In the genomic region with DNA sequence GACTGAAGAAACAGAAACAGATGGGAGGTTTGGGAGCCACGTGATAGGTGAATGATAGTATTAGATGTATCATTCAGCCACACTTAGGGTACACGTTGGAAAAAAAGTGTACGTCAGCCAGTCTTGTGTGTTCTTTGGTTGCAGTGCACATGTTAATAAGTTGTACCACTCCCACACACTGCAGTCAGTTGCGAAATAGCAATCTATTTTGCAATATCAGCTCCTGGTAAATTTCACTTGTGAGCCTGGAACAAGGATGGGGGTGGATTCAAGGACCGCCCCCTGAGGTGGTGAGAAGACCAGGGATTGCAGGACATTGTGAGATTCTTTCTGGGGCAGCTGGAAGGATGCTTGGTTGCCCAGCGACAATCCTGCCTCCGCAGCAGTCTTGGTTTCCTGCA, we compare ENCODE assay signal across 11 cellular contexts.
DNase-seq lines count a peak whose midpoint lies in the region; ATAC-seq and TF ChIP-seq lines count a peak whose summit lies in the region.
"Had no signal": no experiment of that assay in that cellular context is flagged by ENCODE, and none has a peak within 500 bp of the region (broad histone marks: within the 10 kb centered on the region; RNA-seq: fewer than 3 reads in every experiment).

No MANE protein-coding gene starts in this region.

- no peaks in the 10 kb centered on the region for H3K79me2 ChIP-seq in GM23248 (ENCODE audit: insufficient read depth)

- TF ChIP-seq POLR2A in adrenal gland (IDR thresholded peaks at IDR 0.05) (no peak), sigmoid colon (IDR thresholded peaks at IDR 0.05) (no peak)

- in situ Hi-C loops in GM23248 (cut with MboI) = no loop called here

- peaks cover 19% of the 10 kb centered on the region for H3F3A ChIP-seq in GM23248 (ENCODE audit: insufficient read depth)

- TF ChIP-seq EP300 in sigmoid colon (IDR thresholded peaks at IDR 0.05) = no peak

- 0 out of 2 replicates have a peak overlapping the region, but pooled peaks have one; percentile 15 for H2AFZ ChIP-seq in GM23248

- intact Hi-C loops in adrenal gland (cut with DNase I) = no loop called here
- intact Hi-C loops in left cardiac atrium (cut with DNase I) = no loop called here
- intact Hi-C loops in sigmoid colon (cut with DNase I) = no loop called here

- peak overlapping the region; percentile 49; the same call in 1 of the 2 replicates for H3K9ac ChIP-seq in GM23248

- DNase-seq in GM23248 = peak; percentile 85
- peak in 4 of 7 donors; percentile 21 to 50 (median 40) for DNase-seq in adrenal gland
- DNase-seq in left cardiac atrium = peak; percentile 54
- DNase-seq in sigmoid colon = peak; percentile 80
- DNase-seq: NCI-H1417, T1000 had no signal

- H3K9me3 ChIP-seq in GM23248 (ENCODE audit: low read depth) (no peaks in the 10 kb centered on the region), adrenal gland (replicated peaks in 1 of 3) (no peaks in the 10 kb centered on the region), sigmoid colon (no peaks in the 10 kb centered on the region)
- H3K9me3 ChIP-seq: thyroid gland had no signal

- WGBS in GM23248 (ENCODE audit: low coverage in 1 of 2, low lambda C conversion rate in 2 of 2, missing lambda C conversion rate in 2 of 2), 2 experiments = 5 to 6% methylated on average over 7 of the region's 7 CpGs
- 55 to 63% (median 61%) methylated on average over 7 of the region's 7 CpGs for WGBS in adrenal gland, 4 donors
- 80 to 82% methylated on average over 7 of the region's 7 CpGs for WGBS in sigmoid colon, 2 donors

- H3K27me3 ChIP-seq in GM23248 (replicated peaks; ENCODE audit: insufficient read depth) = no peaks in the 10 kb centered on the region
- no peaks in the 10 kb centered on the region for H3K27me3 ChIP-seq in adrenal gland
- no peaks in the 10 kb centered on the region for H3K27me3 ChIP-seq in sigmoid colon
- H3K27me3 ChIP-seq: thyroid gland had no signal

- H3K4me3 ChIP-seq in GM23248 = no peak overlapping the region
- no peak overlapping the region for H3K4me3 ChIP-seq in adrenal gland
- no peak overlapping the region for H3K4me3 ChIP-seq in sigmoid colon
- H3K4me3 ChIP-seq: thyroid gland had no signal

- peak overlapping the region; percentile 5 for H3K4me2 ChIP-seq in GM23248 (ENCODE audit: unreplicated experiment)

- H3K27ac ChIP-seq in GM23248 (peak overlapping the region; percentile 74), adrenal gland (peak overlapping the region in 1 of 5 donors; percentile 45), sigmoid colon (peak overlapping the region in 3 of 4 donors; percentile 31 to 52 (median 35))

- no peaks in the 10 kb centered on the region for H4K20me1 ChIP-seq in GM23248 (ENCODE audit: insufficient read depth)

- H3K4me1 ChIP-seq in GM23248 (ENCODE audit: insufficient read depth) (peaks cover 15% of the 10 kb centered on the region), adrenal gland (replicated peaks in 1 of 2) (peaks cover 0 to 7% of the 10 kb centered on the region in 2 donors), sigmoid colon (no peaks in the 10 kb centered on the region)

- ATAC-seq in left cardiac atrium = peak; percentile 48 to 54
- no peak for ATAC-seq in GM21381 (IDR thresholded peaks at IDR 0.05; ENCODE audit: unreplicated experiment)
- no peak for ATAC-seq in GM21423 (IDR thresholded peaks at IDR 0.05; ENCODE audit: unreplicated experiment)
- no peak for ATAC-seq in GM21526 (IDR thresholded peaks at IDR 0.05; ENCODE audit: low FRiP score, unreplicated experiment)
- no peak for ATAC-seq in HG03342 (IDR thresholded peaks at IDR 0.05; ENCODE audit: unreplicated experiment)

- no peak for TF ChIP-seq CTCF in adrenal gland (IDR thresholded peaks at IDR 0.05)
- TF ChIP-seq CTCF in sigmoid colon (IDR thresholded peaks at IDR 0.05) = no peak

- H3K36me3 ChIP-seq in GM23248 (ENCODE audit: low read depth) (no peaks in the 10 kb centered on the region), adrenal gland (replicated peaks in 1 of 2) (no peaks in the 10 kb centered on the region), sigmoid colon (no peaks in the 10 kb centered on the region)
- H3K36me3 ChIP-seq: thyroid gland had no signal

- H3K9me2 ChIP-seq in GM23248 (ENCODE audit: insufficient read depth) = no peaks in the 10 kb centered on the region

Comparison
In these comparisons a context has a peak if more than half of its experiments do, and no peak if none do; other contexts are left out.
1. ATAC-seq: peak in left cardiac atrium (2 of 2); none in GM21381 (single experiment), GM21423 (single experiment), GM21526 (single experiment) and HG03342 (single experiment).
2. Peak in every context shown above with its lines, with median percentiles within 50 percentile points of each other: DNase-seq.